In the genomic region with DNA sequence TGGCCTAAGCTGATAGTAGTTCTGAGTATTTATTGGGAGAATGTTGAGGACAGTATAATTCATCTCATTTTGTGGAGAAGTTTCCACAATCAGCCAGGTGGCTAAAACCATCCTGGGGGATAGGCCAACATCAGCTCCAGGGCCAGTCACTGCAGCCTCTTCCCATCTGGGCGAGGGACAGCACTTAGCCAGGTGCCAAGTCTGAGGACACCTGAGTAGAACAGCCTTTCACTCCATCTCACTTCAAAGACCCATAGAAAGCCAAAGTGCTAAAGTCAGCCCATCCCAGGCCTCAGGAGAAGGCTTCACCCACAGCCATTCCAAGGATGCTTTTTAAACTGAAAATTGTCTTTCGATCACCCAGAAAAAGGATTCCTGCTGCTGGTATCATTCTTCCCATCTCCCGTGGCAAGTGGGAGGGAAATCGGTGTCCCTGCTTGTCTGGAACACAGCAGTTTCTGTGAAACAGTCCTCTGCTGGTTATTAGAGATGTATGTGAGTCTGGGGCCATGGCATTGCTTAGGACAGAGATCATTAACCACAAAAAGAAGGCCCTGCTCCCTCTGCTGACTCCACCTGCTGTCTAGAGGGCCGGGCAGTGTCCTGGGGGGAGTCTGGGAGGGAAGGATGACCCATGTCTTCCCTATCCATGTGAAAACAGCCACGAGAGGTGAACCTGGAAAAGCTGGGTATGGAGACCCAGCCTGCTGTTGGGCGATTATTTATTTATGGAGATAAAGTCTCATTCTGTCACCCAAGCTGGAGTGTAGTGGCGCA, we compare ENCODE assay signal across 11 cellular contexts. TPM values are rescaled to one million over a fixed set of nuclear protein-coding genes. Genes with fewer than 3 reads are reported as not detected.
A peak's percentile ranks its signal among the peaks of the same experiment; 100 is the strongest.
DNase-seq lines count a peak whose midpoint lies in the region; ATAC-seq and TF ChIP-seq lines count a peak whose summit lies in the region.
"Had no signal": no experiment of that assay in that cellular context is flagged by ENCODE, and none has a peak within 500 bp of the region (broad histone marks: within the 10 kb centered on the region; RNA-seq: fewer than 3 reads in every experiment).

No MANE protein-coding gene starts in this region.

- no peak overlapping the region for H2BK12ac ChIP-seq in mesenchymal stem cell (ENCODE audit: low read length in 2 of 2)

- no peak overlapping the region for H2AFZ ChIP-seq in mesenchymal stem cell (ENCODE audit: low read depth, low read length)

- 93% methylated on average over 8 of the region's 8 CpGs for WGBS in mesenchymal stem cell

- no peak overlapping the region for H3K4me3 ChIP-seq in mesenchymal stem cell (ENCODE audit: insufficient read depth in 1 of 2, low read depth in 1 of 2, low read length in 2 of 2)
- H3K4me3 ChIP-seq: SK-N-MC had no signal

- no peaks in the 10 kb centered on the region for H3K9me3 ChIP-seq in mesenchymal stem cell (ENCODE audit: control insufficient read depth, low read length)

- no peak overlapping the region for H3K4me3 Mint-ChIP-seq in stimulated activated naive CD8-positive, alpha-beta T cell treated with anti-CD3 and anti-CD28 coated beads, Interleukin-15, Interleukin-2, amounts not matched to agents 100 ng/mL and 50 ng/mL, for 24 hours
- H3K4me3 Mint-ChIP-seq in type B pancreatic cell: no peak overlapping the region

- no peak overlapping the region for H2AK5ac ChIP-seq in mesenchymal stem cell (ENCODE audit: low read length, severe bottlenecking)

- H3K4me1 Mint-ChIP-seq in stimulated activated naive CD8-positive, alpha-beta T cell treated with anti-CD3 and anti-CD28 coated beads, Interleukin-15, Interleukin-2, amounts not matched to agents 100 ng/mL and 50 ng/mL, for 24 hours (ENCODE audit: low read depth): no peaks in the 10 kb centered on the region
- peaks cover 14% of the 10 kb centered on the region for H3K4me1 Mint-ChIP-seq in type B pancreatic cell (ENCODE audit: unreplicated experiment)

- no peak overlapping the region for H4K91ac ChIP-seq in mesenchymal stem cell (ENCODE audit: low read length)

- peaks cover 1% of the 10 kb centered on the region for H3K4me1 ChIP-seq in mesenchymal stem cell (ENCODE audit: control insufficient read depth, insufficient read depth, low read depth, low read length)

- H3K9me3 Mint-ChIP-seq in stimulated activated naive CD8-positive, alpha-beta T cell treated with anti-CD3 and anti-CD28 coated beads, Interleukin-15, Interleukin-2, amounts not matched to agents 100 ng/mL and 50 ng/mL, for 24 hours: no peaks in the 10 kb centered on the region
- no peaks in the 10 kb centered on the region for H3K9me3 Mint-ChIP-seq in type B pancreatic cell
- H3K9me3 Mint-ChIP-seq: activated T-helper 2 cell treated with anti-CD3 and anti-CD28 coated beads, Interferon-gamma antibody, Interleukin-2, Interleukin-4, amounts not matched to agents 10 μg/mL and 5 μg/mL and 100 μg/mL, durations not matched to agents 14 hours and 24 hours and 36 hours had no signal

- peak; percentile 23 for TF ChIP-seq CTCF in type B pancreatic cell (conservative IDR thresholded peaks at IDR 0.05)

- H2BK5ac ChIP-seq in mesenchymal stem cell (ENCODE audit: low read depth, low read length, poor library complexity, severe bottlenecking): no peak overlapping the region

- H2BK15ac ChIP-seq in mesenchymal stem cell (ENCODE audit: low read depth, poor library complexity, severe bottlenecking): no peak overlapping the region

- H3K9ac ChIP-seq in mesenchymal stem cell (ENCODE audit: low read length): no peak overlapping the region

- no peak overlapping the region for H3K14ac ChIP-seq in mesenchymal stem cell (ENCODE audit: low read length in 2 of 2)

- H3K36me3 ChIP-seq in mesenchymal stem cell (ENCODE audit: control insufficient read depth in 1 of 2, insufficient read depth in 2 of 2, low read depth in 1 of 2, low read length in 2 of 2): peaks cover 39 to 41% of the 10 kb centered on the region in 2 experiments

- H3K27ac ChIP-seq in angular gyrus (ENCODE audit: low read depth, low read length) (peak overlapping the region; percentile 78), mesenchymal stem cell (ENCODE audit: low read length, poor library complexity, severe bottlenecking) (no peak overlapping the region)
- H3K27ac ChIP-seq: brain microvascular endothelial cell, SK-N-MC had no signal

- H3K36me3 Mint-ChIP-seq in stimulated activated naive CD8-positive, alpha-beta T cell treated with anti-CD3 and anti-CD28 coated beads, Interleukin-15, Interleukin-2, amounts not matched to agents 100 ng/mL and 50 ng/mL, for 24 hours (ENCODE audit: low read depth): peaks cover 35% of the 10 kb centered on the region
- H3K36me3 Mint-ChIP-seq in type B pancreatic cell: peaks cover 30% of the 10 kb centered on the region

- no peaks in the 10 kb centered on the region for H3K27me3 Mint-ChIP-seq in stimulated activated naive CD8-positive, alpha-beta T cell treated with anti-CD3 and anti-CD28 coated beads, Interleukin-15, Interleukin-2, amounts not matched to agents 100 ng/mL and 50 ng/mL, for 24 hours
- no peaks in the 10 kb centered on the region for H3K27me3 Mint-ChIP-seq in type B pancreatic cell

- no peak overlapping the region for H3K4me2 ChIP-seq in mesenchymal stem cell (ENCODE audit: low read length, poor library complexity, severe bottlenecking)

- peak overlapping the region; percentile 47 for H4K8ac ChIP-seq in mesenchymal stem cell (ENCODE audit: low read length)

- peaks cover 15% of the 10 kb centered on the region for H3K79me1 ChIP-seq in mesenchymal stem cell (replicated peaks; ENCODE audit: low read length, poor library complexity, severe bottlenecking)

- DNase-seq in stimulated activated naive CD8-positive, alpha-beta T cell treated with anti-CD3 and anti-CD28 coated beads, Interleukin-15, Interleukin-2, amounts not matched to agents 100 U/mL and 50 U/mL, for 24 hours: no peak
- DNase-seq in mesenchymal stem cell (no peak), type B pancreatic cell (ENCODE audit: extremely low spot score, unreplicated experiment) (no peak), NCI-H2081 treated with DMSO at 0.1 percent for 48 hours (lab: John Stamatoyannopoulos, UW) (no peak), middle frontal gyrus (ENCODE audit: extremely low spot score, low spot score) (no peak)
- DNase-seq: brain microvascular endothelial cell had no signal

- peak overlapping the region; percentile 34 for H3K27ac Mint-ChIP-seq in stimulated activated naive CD8-positive, alpha-beta T cell treated with anti-CD3 and anti-CD28 coated beads, Interleukin-15, Interleukin-2, amounts not matched to agents 100 ng/mL and 50 ng/mL, for 24 hours
- H3K27ac Mint-ChIP-seq in type B pancreatic cell: peak overlapping the region; percentile 51
- H3K27ac Mint-ChIP-seq: activated T-helper 2 cell treated with anti-CD3 and anti-CD28 coated beads, Interferon-gamma antibody, Interleukin-2, Interleukin-4, amounts not matched to agents 10 μg/mL and 5 μg/mL and 100 μg/mL, durations not matched to agents 14 hours and 24 hours and 36 hours had no signal

- H3K23ac ChIP-seq in mesenchymal stem cell (ENCODE audit: low read length in 2 of 2): no peak overlapping the region

- H3K27me3 ChIP-seq in mesenchymal stem cell (ENCODE audit: control insufficient read depth in 1 of 2, insufficient read depth in 1 of 2, low read length in 2 of 2): no peaks in the 10 kb centered on the region
- H3K27me3 ChIP-seq: brain microvascular endothelial cell had no signal

- H3K18ac ChIP-seq in mesenchymal stem cell (ENCODE audit: low read depth in 1 of 2, low read length in 2 of 2): no peak overlapping the region

- no peak for ATAC-seq in stimulated activated naive CD8-positive, alpha-beta T cell treated with anti-CD3 and anti-CD28 coated beads, Interleukin-15, Interleukin-2, amounts not matched to agents 100 U/mL and 50 U/mL, for 24 hours
- no peak for ATAC-seq in GM18873 (IDR thresholded peaks at IDR 0.05; ENCODE audit: low FRiP score, unreplicated experiment)

- no peak overlapping the region for H3K4ac ChIP-seq in mesenchymal stem cell (ENCODE audit: low read depth in 1 of 2, low read length in 2 of 2)

- H2BK120ac ChIP-seq in mesenchymal stem cell (ENCODE audit: low read depth, low read length): no peak overlapping the region

RNA-seq across cellular contexts. Expression of a gene that starts 9.6 kb away (rescaled TPM):
- 5.0 TPM for polyA plus RNA-seq in mesenchymal stem cell (2013, experiment 1 of 2)
- polyA plus RNA-seq in mesenchymal stem cell (2013, experiment 2 of 2): 3.7 TPM
- total RNA-seq in type B pancreatic cell (ENCODE audit: low replicate concordance): 8.9 and 9.4 TPM in 2 replicates

RNA-seq across cellular contexts. Expression of a gene that starts 34.0 kb away (rescaled TPM):
- polyA plus RNA-seq in mesenchymal stem cell (2013, experiment 1 of 2): 23.5 TPM
- 23.2 TPM for polyA plus RNA-seq in mesenchymal stem cell (2013, experiment 2 of 2)
- 29.5 and 43.0 TPM in 2 replicates for total RNA-seq in type B pancreatic cell (ENCODE audit: low replicate concordance)
